Comparison of ENCODE assay signal across 1 cellular context in the genomic region with DNA sequence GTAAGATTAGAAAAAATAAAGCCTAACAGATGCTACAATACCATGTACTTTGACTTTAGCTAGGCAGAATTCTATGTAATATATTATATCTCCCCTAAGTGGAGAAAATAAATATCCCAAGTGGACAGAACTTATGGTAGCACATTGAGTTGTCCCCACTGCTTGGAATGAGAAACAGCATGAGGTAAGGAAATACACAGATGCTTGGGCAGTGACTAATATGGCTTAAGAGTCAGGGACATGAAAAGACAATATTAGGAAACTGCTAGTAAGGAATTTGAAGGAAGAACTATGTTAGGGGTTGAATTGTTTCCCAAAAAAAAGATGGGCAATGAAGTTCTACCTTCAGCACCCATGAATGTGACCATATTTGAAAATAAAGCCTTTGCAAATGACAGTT.
TF ChIP-seq lines count a peak whose summit lies in the region.

No MANE protein-coding gene starts in this region.

TF ChIP-seq in WTC11, 78 proteins besides CTCF, POLR2A, EP300 and RAD21 (continued from another document):
- TF ChIP-seq ATF3 (CRISPR knock-in tag; conservative IDR thresholded peaks at IDR 0.05), result no peak
